14 cellular contexts compared by ENCODE assay signal in the genomic region with DNA sequence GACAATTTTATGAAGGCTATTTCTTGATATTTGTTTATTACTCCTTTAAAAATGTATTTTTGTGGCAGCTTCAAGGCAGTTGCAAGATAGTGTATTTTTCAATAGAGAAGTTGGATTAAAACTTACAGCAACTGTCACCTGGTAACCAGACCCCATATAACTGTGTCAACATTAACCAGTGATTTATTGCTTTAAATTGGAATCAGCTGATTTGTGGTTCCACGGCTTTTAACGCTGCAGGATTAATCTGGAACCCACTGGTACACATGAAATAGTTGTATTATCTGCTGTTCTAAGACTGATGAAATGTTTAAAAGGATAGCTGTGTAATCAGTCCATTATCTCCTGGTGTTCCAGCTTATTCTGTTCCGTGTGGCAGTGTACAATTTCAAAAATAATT.
DNase-seq lines count a peak whose midpoint lies in the region; ATAC-seq, FAIRE-seq and TF ChIP-seq lines count a peak whose summit lies in the region.
"Had no signal": no experiment of that assay in that cellular context is flagged by ENCODE, and none has a peak within 500 bp of the region (broad histone marks: within the 10 kb centered on the region; RNA-seq: fewer than 3 reads in every experiment).

No MANE protein-coding gene starts in this region.

- H3K27me3 ChIP-seq in GM12878 (replicated peaks in 1 of 2; ENCODE audit: control insufficient read depth in 2 of 2, insufficient read depth in 2 of 2, low read length in 1 of 2) = no peaks in the 10 kb centered on the region

- peaks cover 26 to 45% of the 10 kb centered on the region in 2 experiments for H3K36me3 ChIP-seq in GM12878 (ENCODE audit: control insufficient read depth in 2 of 2, insufficient read depth in 2 of 2, low read length in 1 of 2)
- H3K36me3 ChIP-seq: WERI-Rb-1 had no signal

- BruUV-seq in GM12878 (replicated peaks; lab: Mats Ljungman, UMichigan) = no TSS peak

- no peaks in the 10 kb centered on the region; the same call in 1 of the 3 replicates for H3K9me3 ChIP-seq in GM12878 (replicated peaks; ENCODE audit: control insufficient read depth, insufficient read depth, low read length)

- POLR2A ChIA-PET in activated CD4-positive, alpha-beta T cell treated with anti-CD3 and anti-CD28 coated beads, Interleukin-2, amount 10 ng/mL, durations not matched to agents 7 days and 5 days (lab: Charles Lee) = no interaction called here
- POLR2A ChIA-PET in GM12878 (lab: Charles Lee) = interaction anchor here (0.6 to 1.7 kb wide), 9 partner anchors 10 to 53 kb away, joined by 3 to 9 read pairs (median 4); no protein-coding TSS in a partner anchor

- H3K79me2 ChIP-seq in GM12878 (ENCODE audit: control insufficient read depth, insufficient read depth, low read length) = peaks cover 94% of the 10 kb centered on the region
- H3K79me2 ChIP-seq: parathyroid adenoma had no signal

- H4K20me1 ChIP-seq in GM12878 (ENCODE audit: control insufficient read depth, insufficient read depth) = peaks cover 7% of the 10 kb centered on the region

- no peak for TF ChIP-seq EP300 in GM12878 (IDR thresholded peaks at IDR 0.05; ENCODE audit: borderline replicate concordance in 1 of 2, control insufficient read depth in 1 of 2, low read depth in 2 of 2, low read length in 2 of 2)

- no peak for TF ChIP-seq RAD21 in GM12878 (IDR thresholded peaks at IDR 0.05; ENCODE audit: insufficient read depth, low read depth, low read length)

- H3K27ac ChIP-seq in GM12878 (ENCODE audit: control insufficient read depth, insufficient read depth) = peak overlapping the region; percentile 63
- H3K27ac ChIP-seq: parathyroid adenoma, WERI-Rb-1 had no signal

- no peak for FAIRE-seq in GM12878 (lab: Jason Lieb, UNC)

- no peak overlapping the region for H3K4me3 Mint-ChIP-seq in activated CD4-positive, alpha-beta T cell treated with anti-CD3 and anti-CD28 coated beads, Interleukin-2, amount 10 ng/mL, durations not matched to agents 24 days and 14 days
- no peak overlapping the region for H3K4me3 Mint-ChIP-seq in activated CD4-positive, alpha-beta T cell treated with anti-CD3 and anti-CD28 coated beads, Interleukin-2, amount 10 ng/mL, durations not matched to agents 7 days and 5 days
- peak overlapping the region in 2 of 4 donors; percentile 11 to 95 for H3K4me3 Mint-ChIP-seq in IgD-negative memory B cell
- peak overlapping the region; percentile 74 for H3K4me3 Mint-ChIP-seq in natural killer cell treated with Interleukin-12 subunit alpha and Interleukin-12 subunit beta and Interleukin-15 and Interleukin-18, amount 100 ng/mL, for 72 hours

- peaks cover 79% of the 10 kb centered on the region for H3K4me1 ChIP-seq in GM12878 (ENCODE audit: control insufficient read depth, insufficient read depth, low read length)
- H3K4me1 ChIP-seq: parathyroid adenoma had no signal

- intact Hi-C loops in activated CD4-positive, alpha-beta T cell treated with anti-CD3 and anti-CD28 coated beads, Interleukin-2, amount 10 ng/mL, durations not matched to agents 24 days and 14 days (cut with micrococcal nuclease) = loop anchor here (1.0 kb wide), 1 partner anchor 12 kb away; no protein-coding TSS in a partner anchor
- intact Hi-C loops in GM12878 (cut with micrococcal nuclease; ENCODE audit: unreplicated experiment) = loop anchor here (1.0 to 2.0 kb wide), 4 partner anchors 11 to 73 kb away; no protein-coding TSS in a partner anchor

- H3K4me1 Mint-ChIP-seq in activated CD4-positive, alpha-beta T cell treated with anti-CD3 and anti-CD28 coated beads, Interleukin-2, amount 10 ng/mL, durations not matched to agents 24 days and 14 days = peaks cover 85% of the 10 kb centered on the region
- peaks cover 93% of the 10 kb centered on the region for H3K4me1 Mint-ChIP-seq in activated CD4-positive, alpha-beta T cell treated with anti-CD3 and anti-CD28 coated beads, Interleukin-2, amount 10 ng/mL, durations not matched to agents 7 days and 5 days
- peaks cover 57 to 88% (median 81%) of the 10 kb centered on the region in 3 donors for H3K4me1 Mint-ChIP-seq in IgD-negative memory B cell
- H3K4me1 Mint-ChIP-seq in natural killer cell treated with Interleukin-12 subunit alpha and Interleukin-12 subunit beta and Interleukin-15 and Interleukin-18, amount 100 ng/mL, for 72 hours (ENCODE audit: low read depth in 2 of 2) = peaks cover 89 to 98% of the 10 kb centered on the region in 2 donors

- H3K27me3 Mint-ChIP-seq in activated CD4-positive, alpha-beta T cell treated with anti-CD3 and anti-CD28 coated beads, Interleukin-2, amount 10 ng/mL, durations not matched to agents 24 days and 14 days = no peaks in the 10 kb centered on the region
- no peaks in the 10 kb centered on the region for H3K27me3 Mint-ChIP-seq in activated CD4-positive, alpha-beta T cell treated with anti-CD3 and anti-CD28 coated beads, Interleukin-2, amount 10 ng/mL, durations not matched to agents 7 days and 5 days
- H3K27me3 Mint-ChIP-seq in IgD-negative memory B cell = no peaks in the 10 kb centered on the region
- H3K27me3 Mint-ChIP-seq in natural killer cell treated with Interleukin-12 subunit alpha and Interleukin-12 subunit beta and Interleukin-15 and Interleukin-18, amount 100 ng/mL, for 72 hours = no peaks in the 10 kb centered on the region

- TF ChIP-seq CTCF in GM12878 (IDR thresholded peaks at IDR 0.05 in 2 of 3, conservative IDR thresholded peaks at IDR 0.05 in 1 of 3; ENCODE audit: control insufficient read depth in 2 of 3, extremely low read depth in 1 of 3, insufficient read depth in 1 of 3, low read depth in 3 of 3, low read length in 3 of 3) = no peak

- SMC1A ChIA-PET in GM12878 (lab: Charles Lee; ENCODE audit: uncharacterized antibody, unreplicated experiment) = interaction anchor here (0.9 to 4.5 kb wide), 15 partner anchors 9 to 72 kb away, joined by 3 to 25 read pairs (median 5); no protein-coding TSS in a partner anchor

- no peak overlapping the region for H2AFZ ChIP-seq in GM12878 (ENCODE audit: control insufficient read depth, low read depth, low read length)
- H2AFZ ChIP-seq: parathyroid adenoma had no signal

- WGBS in GM12878 (ENCODE audit: insufficient coverage, insufficient replicate concordance, low lambda C conversion rate, missing lambda C conversion rate) = 36% methylated on average over 3 of the region's 3 CpGs

- peak overlapping the region; percentile 28; the same call in 1 of the 2 replicates for H3K9ac ChIP-seq in GM12878 (ENCODE audit: control insufficient read depth, insufficient read depth, low read length)
- H3K9ac ChIP-seq: parathyroid adenoma had no signal

- H3K4me2 ChIP-seq in GM12878 (ENCODE audit: control insufficient read depth, insufficient read depth) = peak overlapping the region; percentile 72

- in situ Hi-C loops in GM12878 (cut with MboI) = no loop called here
- in situ Hi-C loops in ACHN (cut with HindIII; ENCODE audit: low pct_ligation_motif_present, low pct_unique_long_range_greater_than_20kb, low sequenced_read_pairs) = no loop called here

- TF ChIP-seq POLR2A in GM12878 (IDR thresholded peaks at IDR 0.05; ENCODE audit: low read depth, low read length) = no peak

- CTCF ChIA-PET in activated CD4-positive, alpha-beta T cell treated with anti-CD3 and anti-CD28 coated beads, Interleukin-2, amount 10 ng/mL, durations not matched to agents 7 days and 5 days (lab: Charles Lee) = interaction anchor here (1.3 to 2.0 kb wide), 3 partner anchors 9 to 25 kb away, joined by 4 to 5 read pairs (median 5); no protein-coding TSS in a partner anchor
- CTCF ChIA-PET in GM12878 (lab: Yijun Ruan, JAX) = interaction anchor here (0.7 to 2.7 kb wide), 10 partner anchors 11 to 72 kb away, joined by 3 to 10 read pairs (median 3); no protein-coding TSS in a partner anchor

- no peak for DNase-seq in activated CD4-positive, alpha-beta T cell treated with anti-CD3 and anti-CD28 coated beads, Interleukin-2, amount 10 ng/mL, durations not matched to agents 24 days and 14 days
- no peak for DNase-seq in activated CD4-positive, alpha-beta T cell treated with anti-CD3 and anti-CD28 coated beads, Interleukin-2, amount 10 ng/mL, durations not matched to agents 7 days and 5 days
- DNase-seq in GM12878 (ENCODE audit: low read depth, low spot score) (no peak), ACHN (no peak)
- DNase-seq in natural killer cell treated with Interleukin-12 subunit alpha and Interleukin-12 subunit beta and Interleukin-15 and Interleukin-18, amount 100 ng/mL, for 72 hours (ENCODE audit: low spot score) = no peak
- DNase-seq in stimulated activated CD4-positive, alpha-beta T cell treated with anti-CD3 and anti-CD28 coated beads, Interleukin-2, amount 100 ng/mL, for 24 hours = no peak
- DNase-seq: DMS53; effector CD4-positive, alpha-beta T cell; NCI-H2171 treated with DMSO at 0.1 percent for 48 hours; stimulated activated CD4-positive, alpha-beta T cell treated with anti-CD3 and anti-CD28 coated beads, Interleukin-12 subunit alpha, Interleukin-12 subunit beta, amount 100 ng/mL, for 4 hours; WERI-Rb-1 had no signal

- RAD21 ChIA-PET in GM12878 (lab: Charles Lee; ENCODE audit: unreplicated experiment) = interaction anchor here (0.7 to 2.8 kb wide), 10 partner anchors 12 to 48 kb away, joined by 3 to 20 read pairs (median 6); no protein-coding TSS in a partner anchor

- H3K36me3 Mint-ChIP-seq in activated CD4-positive, alpha-beta T cell treated with anti-CD3 and anti-CD28 coated beads, Interleukin-2, amount 10 ng/mL, durations not matched to agents 24 days and 14 days (ENCODE audit: low read depth) = peaks cover 86% of the 10 kb centered on the region
- H3K36me3 Mint-ChIP-seq in activated CD4-positive, alpha-beta T cell treated with anti-CD3 and anti-CD28 coated beads, Interleukin-2, amount 10 ng/mL, durations not matched to agents 7 days and 5 days (ENCODE audit: low read depth) = peaks cover 91% of the 10 kb centered on the region
- H3K36me3 Mint-ChIP-seq in IgD-negative memory B cell = peaks cover 9% of the 10 kb centered on the region
- peaks cover 71% of the 10 kb centered on the region for H3K36me3 Mint-ChIP-seq in natural killer cell treated with Interleukin-12 subunit alpha and Interleukin-12 subunit beta and Interleukin-15 and Interleukin-18, amount 100 ng/mL, for 72 hours

- peak overlapping the region; percentile 80 for H3K27ac Mint-ChIP-seq in activated CD4-positive, alpha-beta T cell treated with anti-CD3 and anti-CD28 coated beads, Interleukin-2, amount 10 ng/mL, durations not matched to agents 24 days and 14 days
- H3K27ac Mint-ChIP-seq in activated CD4-positive, alpha-beta T cell treated with anti-CD3 and anti-CD28 coated beads, Interleukin-2, amount 10 ng/mL, durations not matched to agents 7 days and 5 days = no peak overlapping the region
- H3K27ac Mint-ChIP-seq in IgD-negative memory B cell = peak overlapping the region; percentile 46 to 94 (median 89)
- H3K27ac Mint-ChIP-seq in natural killer cell treated with Interleukin-12 subunit alpha and Interleukin-12 subunit beta and Interleukin-15 and Interleukin-18, amount 100 ng/mL, for 72 hours = no peak overlapping the region

- peaks cover 5% of the 10 kb centered on the region for H3K9me3 Mint-ChIP-seq in activated CD4-positive, alpha-beta T cell treated with anti-CD3 and anti-CD28 coated beads, Interleukin-2, amount 10 ng/mL, durations not matched to agents 24 days and 14 days
- H3K9me3 Mint-ChIP-seq in activated CD4-positive, alpha-beta T cell treated with anti-CD3 and anti-CD28 coated beads, Interleukin-2, amount 10 ng/mL, durations not matched to agents 7 days and 5 days = peaks cover 2% of the 10 kb centered on the region
- H3K9me3 Mint-ChIP-seq in IgD-negative memory B cell = peaks cover 0 to 2% (median 0%) of the 10 kb centered on the region in 3 donors
- no peaks in the 10 kb centered on the region for H3K9me3 Mint-ChIP-seq in natural killer cell treated with Interleukin-12 subunit alpha and Interleukin-12 subunit beta and Interleukin-15 and Interleukin-18, amount 100 ng/mL, for 72 hours

- no peak overlapping the region for H3K4me3 ChIP-seq in GM12878

- ATAC-seq in GM12878 (no peak), GM21381 (IDR thresholded peaks at IDR 0.05; ENCODE audit: unreplicated experiment) (no peak)
- ATAC-seq in natural killer cell treated with Interleukin-12 subunit alpha and Interleukin-12 subunit beta and Interleukin-15 and Interleukin-18, amount 100 ng/mL, for 72 hours = no peak

Comparison
In these comparisons a context has a peak if more than half of its experiments do, and no peak if none do; other contexts are left out.
1. H3K27ac Mint-ChIP-seq: peak in activated CD4-positive, alpha-beta T cell treated with anti-CD3 and anti-CD28 coated beads, Interleukin-2, amount 10 ng/mL, durations not matched to agents 24 days and 14 days (single experiment) and IgD-negative memory B cell (3 of 3); none in activated CD4-positive, alpha-beta T cell treated with anti-CD3 and anti-CD28 coated beads, Interleukin-2, amount 10 ng/mL, durations not matched to agents 7 days and 5 days (single experiment) and natural killer cell treated with Interleukin-12 subunit alpha and Interleukin-12 subunit beta and Interleukin-15 and Interleukin-18, amount 100 ng/mL, for 72 hours (0 of 2).